Comparison of ENCODE assay signal across 8 cellular contexts in genomic region chr12:98397323-98398105, GRCh38.
DNase-seq lines count a peak whose midpoint lies in the region; ATAC-seq and TF ChIP-seq lines count a peak whose summit lies in the region.

No MANE protein-coding gene starts in this region.

- no peak for TF ChIP-seq EP300 in gastroesophageal sphincter (IDR thresholded peaks at IDR 0.05)

- no peak for TF ChIP-seq POLR2A in gastroesophageal sphincter (IDR thresholded peaks at IDR 0.05)

- H3K4me3 ChIP-seq in H7 (ENCODE audit: insufficient read depth, low read depth, low read length) = peak overlapping the region; percentile 35
- H3K4me3 ChIP-seq in RWPE2 (ENCODE audit: severe bottlenecking) = peak overlapping the region; percentile 23
- peak overlapping the region; percentile 42 to 48 for H3K4me3 ChIP-seq in gastroesophageal sphincter

- no peaks in the 10 kb centered on the region; the same call in 1 of the 2 replicates for H3K27me3 ChIP-seq in H7 (ENCODE audit: control insufficient read depth, insufficient read depth, low read length)
- no peaks in the 10 kb centered on the region for H3K27me3 ChIP-seq in RWPE2 (ENCODE audit: insufficient read depth, poor library complexity, severe bottlenecking)
- no peaks in the 10 kb centered on the region for H3K27me3 ChIP-seq in gastroesophageal sphincter

- peak; percentile 86 for DNase-seq in G401 (ENCODE audit: low spot score)
- DNase-seq in H7 = peak; percentile 63
- no peak for DNase-seq in RWPE2 (ENCODE audit: low spot score)
- peak; percentile 80 for DNase-seq in activated gamma-delta T cell treated with Interleukin-2 at 50 U/mL for 16 hours
- peak in 54 of 56 donors; percentile 7 to 87 (median 62) for DNase-seq in nucleus accumbens (lab: John Stamatoyannopoulos, UW)
- DNase-seq in superior temporal gyrus (ENCODE audit: extremely low spot score) = peak; percentile 93

- H3K4me1 ChIP-seq in RWPE2 (ENCODE audit: insufficient read depth, poor library complexity, severe bottlenecking) (peaks cover 6% of the 10 kb centered on the region), gastroesophageal sphincter (no peaks in the 10 kb centered on the region)

- H3K27ac ChIP-seq in RWPE2 (ENCODE audit: poor library complexity, severe bottlenecking) (no peak overlapping the region), gastroesophageal sphincter (peak overlapping the region in 2 of 4 donors; percentile 8 to 58)

- no peaks in the 10 kb centered on the region for H3K9me3 ChIP-seq in RWPE2 (ENCODE audit: severe bottlenecking)
- no peaks in the 10 kb centered on the region for H3K9me3 ChIP-seq in gastroesophageal sphincter

- ATAC-seq in RWPE2 (ENCODE audit: low read depth) (peak; percentile 81), gastroesophageal sphincter (peak; percentile 93)

- in situ Hi-C loops in G401 (cut with HindIII; ENCODE audit: low sequenced_read_pairs) = no loop called here

- TF ChIP-seq CTCF in LNCAP (IDR thresholded peaks at IDR 0.05) (peak; percentile 93), RWPE2 (IDR thresholded peaks at IDR 0.05; ENCODE audit: poor library complexity, severe bottlenecking) (peak; percentile 95), gastroesophageal sphincter (IDR thresholded peaks at IDR 0.05) (peak; percentile 83 to 91 (median 87))

- H3K36me3 ChIP-seq in H7 (replicated peaks; ENCODE audit: control insufficient read depth, insufficient read depth, low read length) (no peaks in the 10 kb centered on the region), RWPE2 (ENCODE audit: low read depth) (no peaks in the 10 kb centered on the region), gastroesophageal sphincter (no peaks in the 10 kb centered on the region)

- WGBS in gastroesophageal sphincter (ENCODE audit: low coverage in 1 of 2), 2 donors = 24 to 29% methylated on average over 13 to 23 of the region's 33 CpGs
